ENCODE assay signal across 1 cellular context in genomic region chr7:137952406-137952805, GRCh38.
TF ChIP-seq lines count a peak whose summit lies in the region.

No MANE protein-coding gene starts in this region.

TF ChIP-seq in K562, 482 proteins besides CTCF, POLR2A, EP300 and RAD21:
- TF ChIP-seq SAP30 (IDR thresholded peaks at IDR 0.05; ENCODE audit: borderline replicate concordance, insufficient read depth, low read depth, low read length, poor library complexity, severe bottlenecking) = no peak
- no peak for TF ChIP-seq ZNF282 (CRISPR knock-in tag; IDR thresholded peaks at IDR 0.05)
- no peak for TF ChIP-seq NRF1 (conservative IDR thresholded peaks at IDR 0.05 in 1 of 2, IDR thresholded peaks at IDR 0.05 in 1 of 2)
- no peak for TF ChIP-seq ARID4B (CRISPR knock-in tag; IDR thresholded peaks at IDR 0.05)
- TF ChIP-seq ZNF316 (IDR thresholded peaks at IDR 0.05) = 0 out of 2 replicates have a peak, but pooled peaks have one; percentile 18
- TF ChIP-seq NR2C2 (CRISPR knock-in tag; IDR thresholded peaks at IDR 0.05) = no peak
- TF ChIP-seq NR2C2 (tag; IDR thresholded peaks at IDR 0.05) = 0 out of 2 replicates have a peak, but pooled peaks have one; percentile 24
- TF ChIP-seq PBX2 (CRISPR knock-in tag; IDR thresholded peaks at IDR 0.05; ENCODE audit: low read depth) = no peak
- peak; percentile 6; the same call in 1 of the 2 replicates for TF ChIP-seq PBX2 (tag; conservative IDR thresholded peaks at IDR 0.05; ENCODE audit: low read depth)
